20 cellular contexts compared by ENCODE assay signal in the genomic region with DNA sequence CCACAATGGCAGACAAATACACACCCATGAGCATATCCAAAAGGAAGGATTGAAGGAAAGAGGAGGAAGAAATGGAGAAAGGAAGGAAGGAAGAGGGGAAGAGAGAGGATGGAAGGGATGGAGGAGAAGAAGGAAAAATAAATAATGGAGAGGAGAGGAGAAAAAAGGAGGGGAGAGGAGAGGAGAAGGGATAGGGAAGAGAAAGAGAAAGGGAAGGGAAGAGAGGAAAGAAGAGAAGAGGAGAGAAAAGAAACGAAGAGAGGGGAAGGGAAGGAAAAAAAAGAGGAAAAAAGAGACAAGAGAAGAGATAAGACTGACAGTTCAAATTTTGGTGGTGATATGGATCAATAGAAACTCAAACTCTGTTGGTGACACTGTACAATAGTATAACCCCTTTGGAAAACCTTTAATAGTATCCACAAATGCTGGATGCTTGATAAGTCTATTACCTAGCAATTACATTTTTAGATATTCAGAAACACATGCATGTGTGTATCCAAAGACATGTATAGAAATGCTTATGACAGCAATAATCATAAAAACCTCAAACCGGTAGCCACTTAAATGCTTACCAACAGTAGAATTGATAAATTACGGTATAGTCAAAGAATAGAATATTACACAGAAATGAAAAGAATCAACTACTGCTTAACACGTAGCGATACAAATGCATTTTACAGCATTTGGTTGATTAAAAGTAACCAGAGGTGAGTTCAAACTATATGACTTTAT. TPM values are rescaled to one million over a fixed set of nuclear protein-coding genes. Genes with fewer than 3 reads are reported as not detected.
A peak's percentile ranks its signal among the peaks of the same experiment; 100 is the strongest.
DNase-seq lines count a peak whose midpoint lies in the region; ATAC-seq, FAIRE-seq and TF ChIP-seq lines count a peak whose summit lies in the region.
"Had no signal": no experiment of that assay in that cellular context is flagged by ENCODE, and none has a peak within 500 bp of the region (broad histone marks: within the 10 kb centered on the region; RNA-seq: fewer than 3 reads in every experiment).

No MANE protein-coding gene starts in this region.

- intact Hi-C loops in HepG2 (cut with micrococcal nuclease; ENCODE audit: unreplicated experiment) (no loop called here), right lobe of liver (cut with DNase I) (no loop called here)

- no peaks in the 10 kb centered on the region for H3K36me3 ChIP-seq in HepG2 (replicated peaks in 1 of 2; ENCODE audit: control insufficient read depth in 1 of 2, insufficient read depth in 2 of 2, low read length in 2 of 2)
- no peaks in the 10 kb centered on the region for H3K36me3 ChIP-seq in right lobe of liver
- H3K36me3 ChIP-seq in KMS-11 (ENCODE audit: insufficient read depth): no peaks in the 10 kb centered on the region
- no peaks in the 10 kb centered on the region for H3K36me3 ChIP-seq in fibroblast of lung (ENCODE audit: control insufficient read depth, insufficient read depth, low read length)
- H3K36me3 ChIP-seq: HAP-1 had no signal

- no peak overlapping the region for H3K4me3 ChIP-seq in HepG2 (replicated peaks in 1 of 3; ENCODE audit: insufficient read depth in 1 of 3, low read depth in 2 of 3, low read length in 3 of 3)
- no peak overlapping the region for H3K4me3 ChIP-seq in right lobe of liver
- no peak overlapping the region for H3K4me3 ChIP-seq in KMS-11 (IDR thresholded peaks at IDR 0.05; ENCODE audit: insufficient read depth, low read depth, low read length)
- H3K4me3 ChIP-seq in fibroblast of lung (replicated peaks in 1 of 4; ENCODE audit: control extremely low read depth in 1 of 4, insufficient read depth in 1 of 4, low read depth in 3 of 4, low read length in 4 of 4): no peak overlapping the region
- H3K4me3 ChIP-seq: HAP-1 had no signal

- no peaks in the 10 kb centered on the region; the same call in 1 of the 2 replicates for H4K20me1 ChIP-seq in HepG2 (ENCODE audit: insufficient read depth, low read length)
- H4K20me1 ChIP-seq in KMS-11 (ENCODE audit: insufficient read depth): no peaks in the 10 kb centered on the region
- H4K20me1 ChIP-seq in fibroblast of lung (ENCODE audit: control insufficient read depth, extremely low read depth, insufficient read depth, low read length): no peaks in the 10 kb centered on the region

- H2AFZ ChIP-seq in HepG2 (ENCODE audit: low read length) (no peak overlapping the region), KMS-11 (ENCODE audit: low read depth) (no peak overlapping the region), fibroblast of lung (ENCODE audit: low read length) (peak overlapping the region; percentile 0)

- H3K9me3 ChIP-seq in HepG2 (ENCODE audit: low read length): no peaks in the 10 kb centered on the region
- H3K9me3 ChIP-seq in right lobe of liver: no peaks in the 10 kb centered on the region
- no peaks in the 10 kb centered on the region for H3K9me3 ChIP-seq in fibroblast of lung (ENCODE audit: control insufficient read depth, insufficient read depth, low read depth, low read length)
- H3K9me3 ChIP-seq: HAP-1 had no signal

- FAIRE-seq in HepG2 (lab: Jason Lieb, UNC): no peak
- FAIRE-seq: A204.1, GM12892, H54 had no signal

- no peaks in the 10 kb centered on the region for H3K79me2 ChIP-seq in HepG2 (ENCODE audit: insufficient read depth, low read length)
- H3K79me2 ChIP-seq in KMS-11 (ENCODE audit: insufficient read depth, low read depth): no peaks in the 10 kb centered on the region
- H3K79me2 ChIP-seq in fibroblast of lung (ENCODE audit: control insufficient read depth, insufficient read depth, low read length): no peaks in the 10 kb centered on the region

- in situ Hi-C loops in HepG2 (cut with HindIII; ENCODE audit: extremely low pct_ligation_motif_present, low pct_unique_long_range_greater_than_20kb): no loop called here

- H3K27ac ChIP-seq in HepG2 (ENCODE audit: extremely low read length, insufficient read depth, low read length): no peak overlapping the region
- H3K27ac ChIP-seq in right lobe of liver: no peak overlapping the region
- no peak overlapping the region for H3K27ac ChIP-seq in KMS-11
- H3K27ac ChIP-seq in fibroblast of lung (ENCODE audit: insufficient read depth, low read length): no peak overlapping the region
- H3K27ac ChIP-seq: 22Rv1 had no signal

- no peak for ATAC-seq in HepG2
- ATAC-seq in right lobe of liver: no peak

- no peak for TF ChIP-seq EP300 in HepG2 (IDR thresholded peaks at IDR 0.05; ENCODE audit: low read depth in 2 of 2, low read length in 2 of 2)
- no peak for TF ChIP-seq EP300 in HepG2 (CRISPR knock-in tag; IDR thresholded peaks at IDR 0.05; ENCODE audit: borderline replicate concordance)

- CTCF ChIA-PET in HepG2 (lab: Yijun Ruan, JAX; ENCODE audit: low intra/inter-chr PET ratio, low total read pairs): no interaction called here

- DNase-seq in HepG2 (ENCODE audit: low spot score) (no peak), right lobe of liver (no peak), fibroblast of lung (ENCODE audit: low read depth in 2 of 2) (no peak), NCI-H69 (lab: John Stamatoyannopoulos, UW) (no peak), DMS153 (lab: John Stamatoyannopoulos, UW) (no peak)
- DNase-seq: ACHN; AML-193; C1 segment of cervical spinal cord; Calu3; CD4-positive, alpha-beta memory T cell; COR-L47; DND-41; GOT3 had no signal

- BruUV-seq in HepG2 (replicated peaks; lab: Mats Ljungman, UMichigan): no TSS peak

- H3K27me3 ChIP-seq in HepG2 (ENCODE audit: control insufficient read depth in 1 of 2, insufficient read depth in 2 of 2, low read length in 2 of 2) (no peaks in the 10 kb centered on the region), right lobe of liver (no peaks in the 10 kb centered on the region), KMS-11 (ENCODE audit: insufficient read depth, low read depth) (no peaks in the 10 kb centered on the region), fibroblast of lung (ENCODE audit: control insufficient read depth, insufficient read depth, low read length) (no peaks in the 10 kb centered on the region)

- H3K9ac ChIP-seq in HepG2 (ENCODE audit: insufficient read depth, low read depth, low read length): no peak overlapping the region
- H3K9ac ChIP-seq in KMS-11: no peak overlapping the region
- no peak overlapping the region for H3K9ac ChIP-seq in fibroblast of lung (ENCODE audit: insufficient read depth, low read length)

- no peak for TF ChIP-seq POLR2A in HepG2 (IDR thresholded peaks at IDR 0.05; ENCODE audit: insufficient read depth in 1 of 2, low read depth in 2 of 2, low read length in 2 of 2)
- TF ChIP-seq POLR2A in right lobe of liver (IDR thresholded peaks at IDR 0.05): no peak

- no peak for TF ChIP-seq RAD21 in HepG2 (CRISPR knock-in tag; IDR thresholded peaks at IDR 0.05)

- H3K4me2 ChIP-seq in HepG2 (ENCODE audit: low read depth, low read length) (no peak overlapping the region), KMS-11 (peak overlapping the region; percentile 69), fibroblast of lung (ENCODE audit: extremely low read depth, insufficient read depth, low read length) (no peak overlapping the region)

- H3K4me1 ChIP-seq in HepG2 (ENCODE audit: insufficient read depth, low read length) (no peaks in the 10 kb centered on the region), right lobe of liver (no peaks in the 10 kb centered on the region), KMS-11 (ENCODE audit: low read depth, poor library complexity, severe bottlenecking) (peaks cover 53% of the 10 kb centered on the region), fibroblast of lung (ENCODE audit: control insufficient read depth, extremely low read depth, insufficient read depth, low read length) (peaks cover 9% of the 10 kb centered on the region)
- H3K4me1 ChIP-seq: HAP-1 had no signal

- POLR2A ChIA-PET in HepG2 (lab: Yijun Ruan, JAX): no interaction called here

- TF ChIP-seq CTCF in HepG2 (CRISPR knock-in tag; IDR thresholded peaks at IDR 0.05) (no peak), right lobe of liver (IDR thresholded peaks at IDR 0.05) (no peak), KMS-11 (conservative IDR thresholded peaks at IDR 0.05; ENCODE audit: low read depth, low read length) (no peak), fibroblast of lung (conservative IDR thresholded peaks at IDR 0.05 in 1 of 2, IDR thresholded peaks at IDR 0.05 in 1 of 2; ENCODE audit: low read depth in 1 of 2, low read length in 2 of 2) (no peak)

- WGBS in HepG2 (ENCODE audit: low lambda C conversion rate): 5% methylated on average over 5 of the region's 5 CpGs
- WGBS in right lobe of liver (ENCODE audit: insufficient coverage, low coverage, low lambda C conversion rate, missing lambda C conversion rate): 60% methylated on average over 5 of the region's 5 CpGs

RNA-seq across cellular contexts. Expression of gene HBD, which starts 1.2 kb away (rescaled TPM):
- total RNA-seq in HepG2 (2016; rRNA removed; fragmentation: Illumina TruSeq; extraction: Trizol) (not detected in 2 replicates), right lobe of liver (10 to 100 TPM in 1 of 6 experiments, 1 to 10 TPM in 2, not detected in 3; 4.1 to 29.5 (median 9.7) TPM), fibroblast of lung (5.9 TPM in 1 of 2 replicates, not detected in the other)
- total RNA-seq in HepG2 (2016; cell fraction: cytosol; rRNA removed; fragmentation: Illumina TruSeq; extraction: Trizol; ENCODE audit: low read depth): not detected in 2 replicates
- not detected in 2 replicates for total RNA-seq in HepG2 (2016; cell fraction: insoluble cytoplasmic fraction; rRNA removed; fragmentation: Illumina TruSeq; extraction: Trizol)
- total RNA-seq in HepG2 (2016; cell fraction: membrane; rRNA removed; fragmentation: Illumina TruSeq; extraction: Trizol): not detected in 2 replicates
- total RNA-seq in HepG2 (2016; cell fraction: nucleus; rRNA removed; fragmentation: Illumina TruSeq; extraction: Trizol): not detected in 2 replicates
- polyA plus RNA-seq in HepG2 (2011; rRNA removed) (not detected in 2 replicates), fibroblast of lung (17.1 and 53.4 TPM in 2 replicates)
- polyA plus RNA-seq in HepG2 (2011; cell fraction: cytosol; rRNA removed): not detected in 2 replicates
- not detected in 2 replicates for polyA plus RNA-seq in HepG2 (2011; cell fraction: nucleus; rRNA removed)
- polyA plus RNA-seq in HepG2 (2012): not detected in 2 replicates
- polyA plus RNA-seq in HepG2 (2016; cell fraction: cytosol; fragmentation: Illumina TruSeq; extraction: Trizol; ENCODE audit: low read depth): not detected in 2 replicates
- polyA plus RNA-seq in HepG2 (2016; cell fraction: insoluble cytoplasmic fraction; fragmentation: Illumina TruSeq; extraction: Trizol; ENCODE audit: low read depth): not detected in 2 replicates
- not detected in 2 replicates for polyA plus RNA-seq in HepG2 (2016; cell fraction: membrane; fragmentation: Illumina TruSeq; extraction: Trizol; ENCODE audit: low read depth)
- not detected in 2 replicates for polyA plus RNA-seq in HepG2 (2016; cell fraction: nucleus; fragmentation: Illumina TruSeq; extraction: Trizol; ENCODE audit: insufficient read depth, low read depth)
- polyA minus RNA-seq in HepG2 (2011; rRNA and poly(A)+ RNA removed; ENCODE audit: low replicate concordance): not detected in 2 replicates
- not detected in 2 replicates for polyA minus RNA-seq in HepG2 (2011; cell fraction: cytosol; rRNA and poly(A)+ RNA removed)
- not detected in 2 replicates for polyA minus RNA-seq in HepG2 (2011; cell fraction: nucleus; rRNA and poly(A)+ RNA removed)
- polyA plus RNA-seq in fibroblast of lung (2012): 9.7 and 29.1 TPM in 2 replicates
- polyA minus RNA-seq in fibroblast of lung (ENCODE audit: low replicate concordance): 14.9 and 15.9 TPM in 2 replicates
- total RNA-seq: Calu3; CD4-positive, alpha-beta memory T cell had no signal
- polyA plus RNA-seq: CD4-positive, alpha-beta memory T cell had no signal

RNA-seq across cellular contexts. Expression of gene HBB, which starts 8.7 kb away (rescaled TPM):
- total RNA-seq in HepG2 (2016; rRNA removed; fragmentation: Illumina TruSeq; extraction: Trizol) (not detected in 2 replicates), right lobe of liver (1,000 to 10,000 TPM in 1 of 6 experiments, 100 to 1,000 TPM in 2, 10 to 100 TPM in 3; 25.1 to 1,416 (median 146) TPM), fibroblast of lung (not detected in 2 replicates)
- not detected in 2 replicates for total RNA-seq in HepG2 (2016; cell fraction: cytosol; rRNA removed; fragmentation: Illumina TruSeq; extraction: Trizol; ENCODE audit: low read depth)
- total RNA-seq in HepG2 (2016; cell fraction: insoluble cytoplasmic fraction; rRNA removed; fragmentation: Illumina TruSeq; extraction: Trizol): not detected in 2 replicates
- total RNA-seq in HepG2 (2016; cell fraction: membrane; rRNA removed; fragmentation: Illumina TruSeq; extraction: Trizol): not detected in 2 replicates
- not detected in 2 replicates for total RNA-seq in HepG2 (2016; cell fraction: nucleus; rRNA removed; fragmentation: Illumina TruSeq; extraction: Trizol)
- polyA plus RNA-seq in HepG2 (2011; rRNA removed) (not detected in 2 replicates), fibroblast of lung (0.16 and 0.22 TPM in 2 replicates)
- polyA plus RNA-seq in HepG2 (2011; cell fraction: cytosol; rRNA removed): not detected in 2 replicates
- polyA plus RNA-seq in HepG2 (2011; cell fraction: nucleus; rRNA removed): not detected in 2 replicates
- not detected in 2 replicates for polyA plus RNA-seq in HepG2 (2012)
- polyA plus RNA-seq in HepG2 (2016; cell fraction: cytosol; fragmentation: Illumina TruSeq; extraction: Trizol; ENCODE audit: low read depth): not detected in 2 replicates
- not detected in 2 replicates for polyA plus RNA-seq in HepG2 (2016; cell fraction: insoluble cytoplasmic fraction; fragmentation: Illumina TruSeq; extraction: Trizol; ENCODE audit: low read depth)
- not detected in 2 replicates for polyA plus RNA-seq in HepG2 (2016; cell fraction: membrane; fragmentation: Illumina TruSeq; extraction: Trizol; ENCODE audit: low read depth)
- polyA plus RNA-seq in HepG2 (2016; cell fraction: nucleus; fragmentation: Illumina TruSeq; extraction: Trizol; ENCODE audit: insufficient read depth, low read depth): not detected in 2 replicates
- not detected in 2 replicates for polyA minus RNA-seq in HepG2 (2011; rRNA and poly(A)+ RNA removed; ENCODE audit: low replicate concordance)
- polyA minus RNA-seq in HepG2 (2011; cell fraction: cytosol; rRNA and poly(A)+ RNA removed): not detected in 2 replicates
- polyA minus RNA-seq in HepG2 (2011; cell fraction: nucleus; rRNA and poly(A)+ RNA removed): not detected in 2 replicates
- 0.21 TPM in 1 of 2 replicates, not detected in the other for polyA plus RNA-seq in fibroblast of lung (2012)
- not detected in 2 replicates for polyA minus RNA-seq in fibroblast of lung (ENCODE audit: low replicate concordance)
- total RNA-seq: Calu3 had no signal
- polyA plus RNA-seq: BJ had no signal

RNA-seq across cellular contexts. Expression of gene HBG1, which starts 14.1 kb away (rescaled TPM):
- total RNA-seq in HepG2 (2016; rRNA removed; fragmentation: Illumina TruSeq; extraction: Trizol): not detected in 2 replicates
- total RNA-seq in HepG2 (2016; cell fraction: cytosol; rRNA removed; fragmentation: Illumina TruSeq; extraction: Trizol; ENCODE audit: low read depth): not detected in 2 replicates
- total RNA-seq in HepG2 (2016; cell fraction: insoluble cytoplasmic fraction; rRNA removed; fragmentation: Illumina TruSeq; extraction: Trizol): not detected in 2 replicates
- total RNA-seq in HepG2 (2016; cell fraction: membrane; rRNA removed; fragmentation: Illumina TruSeq; extraction: Trizol): not detected in 2 replicates
- total RNA-seq in HepG2 (2016; cell fraction: nucleus; rRNA removed; fragmentation: Illumina TruSeq; extraction: Trizol): not detected in 2 replicates
- polyA plus RNA-seq in HepG2 (2011; rRNA removed): not detected in 2 replicates
- polyA plus RNA-seq in HepG2 (2011; cell fraction: cytosol; rRNA removed): 0.11 TPM in 1 of 2 replicates, not detected in the other
- not detected in 2 replicates for polyA plus RNA-seq in HepG2 (2011; cell fraction: nucleus; rRNA removed)
- not detected in 2 replicates for polyA plus RNA-seq in HepG2 (2012)
- polyA plus RNA-seq in HepG2 (2016; cell fraction: cytosol; fragmentation: Illumina TruSeq; extraction: Trizol; ENCODE audit: low read depth): not detected in 2 replicates
- polyA plus RNA-seq in HepG2 (2016; cell fraction: insoluble cytoplasmic fraction; fragmentation: Illumina TruSeq; extraction: Trizol; ENCODE audit: low read depth): not detected in 2 replicates
- not detected in 2 replicates for polyA plus RNA-seq in HepG2 (2016; cell fraction: membrane; fragmentation: Illumina TruSeq; extraction: Trizol; ENCODE audit: low read depth)
- not detected in 2 replicates for polyA plus RNA-seq in HepG2 (2016; cell fraction: nucleus; fragmentation: Illumina TruSeq; extraction: Trizol; ENCODE audit: insufficient read depth, low read depth)
- polyA minus RNA-seq in HepG2 (2011; rRNA and poly(A)+ RNA removed; ENCODE audit: low replicate concordance): 7.3 and 13.2 TPM in 2 replicates
- polyA minus RNA-seq in HepG2 (2011; cell fraction: cytosol; rRNA and poly(A)+ RNA removed): 1.7 and 2.5 TPM in 2 replicates
- polyA minus RNA-seq in HepG2 (2011; cell fraction: nucleus; rRNA and poly(A)+ RNA removed): 3.3 TPM in 1 of 2 replicates, not detected in the other
- total RNA-seq in right lobe of liver: not detected
- total RNA-seq in fibroblast of lung: not detected in 2 replicates
- polyA plus RNA-seq in fibroblast of lung: 0.41 and 0.46 TPM in 2 replicates
- not detected in 2 replicates for polyA plus RNA-seq in fibroblast of lung (2012)
- 0.74 TPM in 1 of 2 replicates, not detected in the other for polyA minus RNA-seq in fibroblast of lung (ENCODE audit: low replicate concordance)
- total RNA-seq: Calu3; CD4-positive, alpha-beta memory T cell had no signal
- polyA plus RNA-seq: BJ; CD4-positive, alpha-beta memory T cell had no signal

RNA-seq across cellular contexts. Expression of gene HBG2, which starts 19.1 kb away (rescaled TPM):
- total RNA-seq in HepG2 (2016; rRNA removed; fragmentation: Illumina TruSeq; extraction: Trizol) (not detected in 2 replicates), right lobe of liver (not detected), fibroblast of lung (not detected in 2 replicates)
- total RNA-seq in HepG2 (2016; cell fraction: cytosol; rRNA removed; fragmentation: Illumina TruSeq; extraction: Trizol; ENCODE audit: low read depth): not detected in 2 replicates
- 0.30 TPM in 1 of 2 replicates, not detected in the other for total RNA-seq in HepG2 (2016; cell fraction: insoluble cytoplasmic fraction; rRNA removed; fragmentation: Illumina TruSeq; extraction: Trizol)
- not detected in 2 replicates for total RNA-seq in HepG2 (2016; cell fraction: membrane; rRNA removed; fragmentation: Illumina TruSeq; extraction: Trizol)
- total RNA-seq in HepG2 (2016; cell fraction: nucleus; rRNA removed; fragmentation: Illumina TruSeq; extraction: Trizol): not detected in 2 replicates
- polyA plus RNA-seq in HepG2 (2011; rRNA removed) (not detected in 2 replicates), fibroblast of lung (0.93 and 2.6 TPM in 2 replicates)
- polyA plus RNA-seq in HepG2 (2011; cell fraction: cytosol; rRNA removed): 0.40 TPM in 1 of 2 replicates, not detected in the other
- polyA plus RNA-seq in HepG2 (2011; cell fraction: nucleus; rRNA removed): not detected in 2 replicates
- not detected in 2 replicates for polyA plus RNA-seq in HepG2 (2012)
- polyA plus RNA-seq in HepG2 (2016; cell fraction: cytosol; fragmentation: Illumina TruSeq; extraction: Trizol; ENCODE audit: low read depth): 0.18 and 0.50 TPM in 2 replicates
- polyA plus RNA-seq in HepG2 (2016; cell fraction: insoluble cytoplasmic fraction; fragmentation: Illumina TruSeq; extraction: Trizol; ENCODE audit: low read depth): not detected in 2 replicates
- 0.61 and 0.63 TPM in 2 replicates for polyA plus RNA-seq in HepG2 (2016; cell fraction: membrane; fragmentation: Illumina TruSeq; extraction: Trizol; ENCODE audit: low read depth)
- not detected in 2 replicates for polyA plus RNA-seq in HepG2 (2016; cell fraction: nucleus; fragmentation: Illumina TruSeq; extraction: Trizol; ENCODE audit: insufficient read depth, low read depth)
- polyA minus RNA-seq in HepG2 (2011; rRNA and poly(A)+ RNA removed; ENCODE audit: low replicate concordance): 13.7 and 18.1 TPM in 2 replicates
- polyA minus RNA-seq in HepG2 (2011; cell fraction: cytosol; rRNA and poly(A)+ RNA removed): 2.8 and 3.5 TPM in 2 replicates
- polyA minus RNA-seq in HepG2 (2011; cell fraction: nucleus; rRNA and poly(A)+ RNA removed): 1.5 and 2.1 TPM in 2 replicates
- polyA plus RNA-seq in fibroblast of lung (2012): 0.93 and 1.3 TPM in 2 replicates
- 1.7 TPM in 1 of 2 replicates, not detected in the other for polyA minus RNA-seq in fibroblast of lung (ENCODE audit: low replicate concordance)
- total RNA-seq: Calu3; CD4-positive, alpha-beta memory T cell had no signal
- polyA plus RNA-seq: BJ; CD4-positive, alpha-beta memory T cell had no signal

RNA-seq across cellular contexts. Expression of gene HBE1, which starts 34.2 kb away (rescaled TPM):
- total RNA-seq in HepG2 (2016; rRNA removed; fragmentation: Illumina TruSeq; extraction: Trizol) (0.35 and 0.52 TPM in 2 replicates), right lobe of liver (not detected), fibroblast of lung (0.33 TPM in 1 of 2 replicates, not detected in the other)
- total RNA-seq in HepG2 (2016; cell fraction: cytosol; rRNA removed; fragmentation: Illumina TruSeq; extraction: Trizol; ENCODE audit: low read depth): 0.97 and 1.3 TPM in 2 replicates
- total RNA-seq in HepG2 (2016; cell fraction: insoluble cytoplasmic fraction; rRNA removed; fragmentation: Illumina TruSeq; extraction: Trizol): 0.52 and 0.73 TPM in 2 replicates
- 1.8 and 2.3 TPM in 2 replicates for total RNA-seq in HepG2 (2016; cell fraction: membrane; rRNA removed; fragmentation: Illumina TruSeq; extraction: Trizol)
- total RNA-seq in HepG2 (2016; cell fraction: nucleus; rRNA removed; fragmentation: Illumina TruSeq; extraction: Trizol): not detected in 2 replicates
- polyA plus RNA-seq in HepG2 (2011; rRNA removed) (0.24 and 0.31 TPM in 2 replicates), fibroblast of lung (2.0 and 3.1 TPM in 2 replicates)
- 0.68 and 0.94 TPM in 2 replicates for polyA plus RNA-seq in HepG2 (2011; cell fraction: cytosol; rRNA removed)
- 0.26 and 0.69 TPM in 2 replicates for polyA plus RNA-seq in HepG2 (2011; cell fraction: nucleus; rRNA removed)
- polyA plus RNA-seq in HepG2 (2012): 1.7 and 2.9 TPM in 2 replicates
- polyA plus RNA-seq in HepG2 (2016; cell fraction: cytosol; fragmentation: Illumina TruSeq; extraction: Trizol; ENCODE audit: low read depth): 0.69 and 1.1 TPM in 2 replicates
- polyA plus RNA-seq in HepG2 (2016; cell fraction: insoluble cytoplasmic fraction; fragmentation: Illumina TruSeq; extraction: Trizol; ENCODE audit: low read depth): 0.28 TPM in 1 of 2 replicates, not detected in the other
- 0.86 and 1.2 TPM in 2 replicates for polyA plus RNA-seq in HepG2 (2016; cell fraction: membrane; fragmentation: Illumina TruSeq; extraction: Trizol; ENCODE audit: low read depth)
- not detected in 2 replicates for polyA plus RNA-seq in HepG2 (2016; cell fraction: nucleus; fragmentation: Illumina TruSeq; extraction: Trizol; ENCODE audit: insufficient read depth, low read depth)
- 3.4 and 9.3 TPM in 2 replicates for polyA minus RNA-seq in HepG2 (2011; rRNA and poly(A)+ RNA removed; ENCODE audit: low replicate concordance)
- polyA minus RNA-seq in HepG2 (2011; cell fraction: cytosol; rRNA and poly(A)+ RNA removed): 1.2 and 1.5 TPM in 2 replicates
- polyA minus RNA-seq in HepG2 (2011; cell fraction: nucleus; rRNA and poly(A)+ RNA removed): 1.8 TPM in 1 of 2 replicates, not detected in the other
- 0.85 and 1.7 TPM in 2 replicates for polyA plus RNA-seq in fibroblast of lung (2012)
- polyA minus RNA-seq in fibroblast of lung (ENCODE audit: low replicate concordance): not detected in 2 replicates
- total RNA-seq: Calu3; CD4-positive, alpha-beta memory T cell had no signal
- polyA plus RNA-seq: BJ; CD4-positive, alpha-beta memory T cell had no signal
